ENCODE assay signal across 22 cellular contexts in genomic region chr10:116718058-116718457, GRCh38. TPM values are rescaled to one million over a fixed set of nuclear protein-coding genes. Genes with fewer than 3 reads are reported as not detected.
A peak's percentile ranks its signal among the peaks of the same experiment; 100 is the strongest.
DNase-seq lines count a peak whose midpoint lies in the region; ATAC-seq and TF ChIP-seq lines count a peak whose summit lies in the region.
"Had no signal": no experiment of that assay in that cellular context is flagged by ENCODE, and none has a peak within 500 bp of the region (broad histone marks: within the 10 kb centered on the region; RNA-seq: fewer than 3 reads in every experiment).

No MANE protein-coding gene starts in this region.

- peaks cover 0 to 18% of the 10 kb centered on the region in 2 experiments for H3K36me3 ChIP-seq in mesenchymal stem cell (ENCODE audit: control insufficient read depth in 1 of 2, insufficient read depth in 2 of 2, low read depth in 1 of 2, low read length in 2 of 2)
- no peaks in the 10 kb centered on the region for H3K36me3 ChIP-seq in subcutaneous abdominal adipose tissue (ENCODE audit: control insufficient read depth in 5 of 5, insufficient read depth in 5 of 5, low read length in 5 of 5)
- no peaks in the 10 kb centered on the region for H3K36me3 ChIP-seq in GM23338 (ENCODE audit: insufficient read depth)
- no peaks in the 10 kb centered on the region; the same call in 1 of the 2 replicates for H3K36me3 ChIP-seq in Caco-2 (ENCODE audit: control insufficient read depth, insufficient read depth, low read length)
- H3K36me3 ChIP-seq: BE2C; BLaER1 treated with 17β-estradiol and CSF1 and Interleukin-3, amounts not matched to agents 10 nM and 100 nM had no signal

- TF ChIP-seq CTCF in GM23338 (conservative IDR thresholded peaks at IDR 0.05; ENCODE audit: low read depth in 2 of 2), result no peak
- TF ChIP-seq CTCF in Caco-2 (IDR thresholded peaks at IDR 0.05; ENCODE audit: insufficient read depth in 1 of 2, low read depth in 1 of 2, low read length in 1 of 2, severe bottlenecking in 1 of 2, unreplicated experiment in 1 of 2), result no peak

- no peaks in the 10 kb centered on the region for H3K9me3 ChIP-seq in mesenchymal stem cell (ENCODE audit: control insufficient read depth, low read length)
- no peaks in the 10 kb centered on the region for H3K9me3 ChIP-seq in subcutaneous abdominal adipose tissue (ENCODE audit: control insufficient read depth in 5 of 5, low read length in 5 of 5)
- no peaks in the 10 kb centered on the region for H3K9me3 ChIP-seq in Caco-2
- H3K9me3 ChIP-seq: A549; BE2C; BLaER1 treated with 17β-estradiol and CSF1 and Interleukin-3, amounts not matched to agents 10 nM and 100 nM had no signal

- H2BK5ac ChIP-seq in mesenchymal stem cell (ENCODE audit: low read depth, low read length, poor library complexity, severe bottlenecking), result no peak overlapping the region

- no peaks in the 10 kb centered on the region for H4K20me1 ChIP-seq in GM23338 (replicated peaks; ENCODE audit: insufficient read depth)

- no peak overlapping the region for H2BK12ac ChIP-seq in mesenchymal stem cell (ENCODE audit: low read length in 2 of 2)

- peaks cover 16% of the 10 kb centered on the region for H3K79me1 ChIP-seq in mesenchymal stem cell (replicated peaks; ENCODE audit: low read length, poor library complexity, severe bottlenecking)

- H3K4me1 ChIP-seq in mesenchymal stem cell (ENCODE audit: control insufficient read depth, insufficient read depth, low read depth, low read length) (peaks cover 49% of the 10 kb centered on the region), subcutaneous abdominal adipose tissue (ENCODE audit: control insufficient read depth in 5 of 5, insufficient read depth in 5 of 5, low read length in 5 of 5) (peaks cover 6 to 82% (median 52%) of the 10 kb centered on the region in 5 donors), GM23338 (ENCODE audit: insufficient read depth) (no peaks in the 10 kb centered on the region), Caco-2 (peaks cover 39% of the 10 kb centered on the region)
- H3K4me1 ChIP-seq: BE2C had no signal

- H3K4me1 Mint-ChIP-seq in GM23338 (peaks cover 14% of the 10 kb centered on the region), Caco-2 (ENCODE audit: low read depth, unreplicated experiment) (peaks cover 29% of the 10 kb centered on the region)
- H3K4me1 Mint-ChIP-seq: CD14-positive monocyte had no signal

- intact Hi-C loops in posterior vena cava (cut with DNase I), result no loop called here
- intact Hi-C loops in Caco-2 (cut with micrococcal nuclease; ENCODE audit: unreplicated experiment), result no loop called here

- no peak overlapping the region for H3K4me3 ChIP-seq in mesenchymal stem cell (ENCODE audit: insufficient read depth in 1 of 2, low read depth in 1 of 2, low read length in 2 of 2)
- no peak overlapping the region for H3K4me3 ChIP-seq in subcutaneous abdominal adipose tissue (ENCODE audit: low read depth in 1 of 5, low read length in 5 of 5)
- no peak overlapping the region for H3K4me3 ChIP-seq in GM23338
- no peak overlapping the region for H3K4me3 ChIP-seq in Caco-2 (ENCODE audit: low read depth, low read length)
- H3K4me3 ChIP-seq: A549; BLaER1 treated with 17β-estradiol and CSF1 and Interleukin-3, amounts not matched to agents 10 nM and 100 nM had no signal

- DNase-seq in ecto neural progenitor cell (ENCODE audit: low spot score) (peak; percentile 23), mesenchymal stem cell (no peak), posterior vena cava (ENCODE audit: low spot score) (peak; percentile 53), GM23338 (ENCODE audit: low spot score) (no peak), NCI-H524 (lab: John Stamatoyannopoulos, UW) (no peak), Caco-2 (no peak)
- DNase-seq: 8988T; ACHN; AML-193; BE2C; Calu3; CD4-positive, alpha-beta T cell; CD8-positive, alpha-beta memory T cell; DMS53; DMS79 treated with DMSO at 0.1 percent for 48 hours; GF-D8; H7; HCEC 1CT had no signal

- no peak overlapping the region for H2BK15ac ChIP-seq in mesenchymal stem cell (ENCODE audit: low read depth, poor library complexity, severe bottlenecking)

- no peaks in the 10 kb centered on the region for H3K9me2 ChIP-seq in GM23338 (ENCODE audit: insufficient read depth)

- H2AFZ ChIP-seq in mesenchymal stem cell (ENCODE audit: low read depth, low read length) (no peak overlapping the region), GM23338 (no peak overlapping the region)

- no TSS peak for BruUV-seq in Caco-2 (replicated peaks; lab: Mats Ljungman, UMichigan)

- H3K14ac ChIP-seq in mesenchymal stem cell (ENCODE audit: low read length in 2 of 2), result no peak overlapping the region

- H3K23ac ChIP-seq in mesenchymal stem cell (ENCODE audit: low read length in 2 of 2), result no peak overlapping the region

- no peak overlapping the region for H3K4me2 ChIP-seq in mesenchymal stem cell (ENCODE audit: low read length, poor library complexity, severe bottlenecking)
- H3K4me2 ChIP-seq in GM23338, result no peak overlapping the region
- H3K4me2 ChIP-seq: A549; BLaER1 treated with 17β-estradiol and CSF1 and Interleukin-3, amounts not matched to agents 10 nM and 100 nM had no signal

- no peak overlapping the region for H4K8ac ChIP-seq in mesenchymal stem cell (ENCODE audit: low read length)

- no peak overlapping the region for H3K4me3 Mint-ChIP-seq in GM23338
- no peak overlapping the region for H3K4me3 Mint-ChIP-seq in Caco-2 (ENCODE audit: unreplicated experiment)
- H3K4me3 Mint-ChIP-seq: CD14-positive monocyte; CD4-positive, alpha-beta T cell had no signal

- H3K27me3 ChIP-seq in mesenchymal stem cell (ENCODE audit: control insufficient read depth in 1 of 2, insufficient read depth in 1 of 2, low read length in 2 of 2) (no peaks in the 10 kb centered on the region), subcutaneous abdominal adipose tissue (ENCODE audit: control insufficient read depth in 5 of 5, insufficient read depth in 4 of 5, low read length in 5 of 5) (no peaks in the 10 kb centered on the region), GM23338 (ENCODE audit: insufficient read depth) (no peaks in the 10 kb centered on the region), Caco-2 (replicated peaks; ENCODE audit: control insufficient read depth, insufficient read depth, low read length) (no peaks in the 10 kb centered on the region)
- H3K27me3 ChIP-seq: BE2C had no signal

- POLR2A ChIA-PET in Caco-2 (lab: Charles Lee), result no interaction called here

- H3K4ac ChIP-seq in mesenchymal stem cell (ENCODE audit: low read depth in 1 of 2, low read length in 2 of 2), result no peak overlapping the region

- no peak overlapping the region for H2BK120ac ChIP-seq in mesenchymal stem cell (ENCODE audit: low read depth, low read length)

- ATAC-seq in GM23338, result no peak
- ATAC-seq: A549 had no signal

- H3K79me2 ChIP-seq in GM23338 (replicated peaks; ENCODE audit: insufficient read depth), result no peaks in the 10 kb centered on the region

- no peak overlapping the region for H3K18ac ChIP-seq in mesenchymal stem cell (ENCODE audit: low read depth in 1 of 2, low read length in 2 of 2)

- peak overlapping the region; percentile 60 for H2AK5ac ChIP-seq in mesenchymal stem cell (ENCODE audit: low read length, severe bottlenecking)

- WGBS in mesenchymal stem cell, result no CpG with 5 or more reads among the region's 2 CpGs

- H3K9me3 Mint-ChIP-seq in GM23338, result no peaks in the 10 kb centered on the region
- H3K9me3 Mint-ChIP-seq in Caco-2 (ENCODE audit: unreplicated experiment), result no peaks in the 10 kb centered on the region
- H3K9me3 Mint-ChIP-seq: CD14-positive monocyte; CD4-positive, alpha-beta T cell; CD8-positive, alpha-beta memory T cell had no signal

- no peak overlapping the region for H4K91ac ChIP-seq in mesenchymal stem cell (ENCODE audit: low read length)

- H3K27ac ChIP-seq in mesenchymal stem cell (ENCODE audit: low read length, poor library complexity, severe bottlenecking) (peak overlapping the region; percentile 99), subcutaneous abdominal adipose tissue (ENCODE audit: low read depth, low read length) (peak overlapping the region; percentile 75), GM23338 (ENCODE audit: low read depth) (no peak overlapping the region)
- H3K27ac ChIP-seq: A549; BLaER1 treated with 17β-estradiol and CSF1 and Interleukin-3, amounts not matched to agents 10 nM and 100 nM had no signal

- no peaks in the 10 kb centered on the region for H3F3A ChIP-seq in GM23338 (replicated peaks; ENCODE audit: low read depth)

- H3K27ac Mint-ChIP-seq in GM23338 (no peak overlapping the region), Caco-2 (ENCODE audit: unreplicated experiment) (no peak overlapping the region)
- H3K27ac Mint-ChIP-seq: CD14-positive monocyte; CD4-positive, alpha-beta T cell; CD8-positive, alpha-beta memory T cell had no signal

- CTCF ChIA-PET in Caco-2 (lab: Charles Lee), result no interaction called here

- no peaks in the 10 kb centered on the region for H3K36me3 Mint-ChIP-seq in GM23338 (ENCODE audit: low read depth)
- no peaks in the 10 kb centered on the region for H3K36me3 Mint-ChIP-seq in Caco-2 (ENCODE audit: insufficient read depth, unreplicated experiment)
- H3K36me3 Mint-ChIP-seq: CD14-positive monocyte; CD8-positive, alpha-beta memory T cell had no signal

- no peaks in the 10 kb centered on the region for H3K27me3 Mint-ChIP-seq in GM23338 (ENCODE audit: insufficient read depth, low read depth, poor library complexity)
- no peaks in the 10 kb centered on the region for H3K27me3 Mint-ChIP-seq in Caco-2 (ENCODE audit: insufficient read depth, unreplicated experiment)

- H3K9ac ChIP-seq in mesenchymal stem cell (ENCODE audit: low read length), result no peak overlapping the region
- H3K9ac ChIP-seq in subcutaneous abdominal adipose tissue (ENCODE audit: low read length in 5 of 5), result peak overlapping the region in 1 of 5 donors; percentile 29
- H3K9ac ChIP-seq: BLaER1 treated with 17β-estradiol and CSF1 and Interleukin-3, amounts not matched to agents 10 nM and 100 nM had no signal

TF ChIP-seq in GM23338, 12 proteins besides CTCF, POLR2A, EP300 and RAD21:
- TF ChIP-seq JUNB (IDR thresholded peaks at IDR 0.05; ENCODE audit: unreplicated experiment), result no peak

RNA-seq across cellular contexts. Expression of gene HSPA12A, which starts 24.3 kb away (rescaled TPM):
- 3.9 TPM for polyA plus RNA-seq in mesenchymal stem cell (2013, experiment 1 of 2)
- 3.8 TPM for polyA plus RNA-seq in mesenchymal stem cell (2013, experiment 2 of 2)
- total RNA-seq in posterior vena cava (10 to 100 TPM; 20.5 to 20.8 TPM), Caco-2 (2022) (22.9 and 27.0 TPM in 2 replicates)
- 5.2 and 6.3 TPM in 2 replicates for total RNA-seq in GM23338 (2014; rRNA removed; shearing (Covaris generic))
- 4.4 and 5.6 TPM in 2 replicates for polyA plus RNA-seq in GM23338 (2016; fragmentation: Nextera tagmentation; extraction: Ambion mirVana)
- polyA plus RNA-seq: CD14-positive monocyte; CD8-positive, alpha-beta memory T cell had no signal

Comparison
In these comparisons a context has a peak if more than half of its experiments do, and no peak if none do; other contexts are left out.
1. DNase-seq: peak in ecto neural progenitor cell (single experiment) and posterior vena cava (single experiment); none in mesenchymal stem cell (single experiment), GM23338 (single experiment), NCI-H524 (0 of 2) and Caco-2 (0 of 2).